ENCODE assay signal across 1 cellular context in genomic region chr7:23530901-23531793, GRCh38.
TF ChIP-seq lines count a peak whose summit lies in the region.

No MANE protein-coding gene starts in this region.

TF ChIP-seq in SK-N-SH, 30 proteins besides CTCF, POLR2A, EP300 and RAD21 (continued from another document):
- TF ChIP-seq REST (IDR thresholded peaks at IDR 0.05; ENCODE audit: low read depth, low read length) (no peak), MAX (IDR thresholded peaks at IDR 0.05; ENCODE audit: low read depth) (no peak), USF2 (IDR thresholded peaks at IDR 0.05; ENCODE audit: borderline replicate concordance, low read depth, low read length) (no peak)
